In the genomic region with DNA sequence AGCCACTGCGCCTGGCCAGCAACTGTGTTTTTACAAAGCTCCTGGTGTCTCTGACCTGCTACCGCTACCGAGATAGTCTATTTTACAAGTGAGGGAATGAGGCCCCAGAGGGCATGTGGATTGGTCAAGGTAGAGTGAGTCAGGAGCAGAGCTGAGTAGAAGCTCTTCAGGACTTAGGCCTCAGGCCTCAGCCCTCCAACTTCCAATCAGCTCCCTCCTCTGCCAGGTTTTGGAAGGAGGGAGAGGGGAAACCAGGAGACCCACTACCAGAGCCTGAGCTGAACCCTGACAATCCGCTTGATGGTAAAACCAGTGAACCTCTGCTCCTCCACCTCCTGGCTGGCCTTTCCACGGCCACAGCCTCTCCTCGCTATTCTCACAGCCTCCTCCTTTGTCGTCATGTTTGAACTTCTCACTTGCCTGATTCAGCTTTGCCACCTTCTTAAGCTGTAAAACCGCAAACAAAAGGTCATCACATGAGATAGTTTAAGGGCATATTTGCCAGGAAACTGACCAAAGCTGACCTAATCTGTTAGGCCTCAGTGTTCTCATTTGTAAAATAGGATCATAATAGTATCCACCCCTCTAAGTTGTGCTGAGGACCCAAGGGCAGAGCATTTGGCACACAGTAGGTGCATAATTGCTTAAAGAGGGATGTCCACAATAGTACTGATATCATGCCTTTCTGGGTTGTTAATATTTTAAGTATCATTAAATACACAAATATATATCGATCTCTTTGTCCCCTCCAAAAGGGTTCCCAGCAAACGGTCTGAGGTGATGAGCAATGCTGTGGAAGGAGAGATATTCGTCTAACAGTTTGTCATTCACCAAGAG, we compare ENCODE assay signal across 9 cellular contexts. TPM values are rescaled to one million over a fixed set of nuclear protein-coding genes. Genes with fewer than 3 reads are reported as not detected.
A peak's percentile ranks its signal among the peaks of the same experiment; 100 is the strongest.
DNase-seq lines count a peak whose midpoint lies in the region; ATAC-seq and TF ChIP-seq lines count a peak whose summit lies in the region.
"Had no signal": no experiment of that assay in that cellular context is flagged by ENCODE, and none has a peak within 500 bp of the region (broad histone marks: within the 10 kb centered on the region; RNA-seq: fewer than 3 reads in every experiment).

No MANE protein-coding gene starts in this region.

- no peak overlapping the region for H3K14ac ChIP-seq in H9 (ENCODE audit: insufficient read depth, low read length)

- H3K23ac ChIP-seq in H9 (ENCODE audit: insufficient read length, low read depth, low read length), result no peak overlapping the region

- H3K36me3 ChIP-seq in KOPT-K1 (ENCODE audit: insufficient read depth, low read length) (no peaks in the 10 kb centered on the region), osteoblast (ENCODE audit: insufficient read depth, low read length) (no peaks in the 10 kb centered on the region)

- peaks cover 69% of the 10 kb centered on the region for H3K4me1 Mint-ChIP-seq in activated naive CD8-positive, alpha-beta T cell treated with anti-CD3 and anti-CD28 coated beads, Interleukin-2, amount 10 ng/mL, durations not matched to agents 7 days and 5 days
- H3K4me1 Mint-ChIP-seq in H9, result peaks cover 45 to 65% of the 10 kb centered on the region in 2 experiments

- H3K27me3 ChIP-seq in osteoblast (ENCODE audit: insufficient read depth, low read length) (no peaks in the 10 kb centered on the region), H9 (ENCODE audit: insufficient read depth, low read length) (no peaks in the 10 kb centered on the region)

- H2BK120ac ChIP-seq in H9 (ENCODE audit: low read depth, low read length, poor library complexity, severe bottlenecking), result no peak overlapping the region

- H3K23me2 ChIP-seq in H9 (ENCODE audit: insufficient read length, low read depth, low read length, poor library complexity, severe bottlenecking), result peaks cover 10% of the 10 kb centered on the region

- H2AFZ ChIP-seq in osteoblast (ENCODE audit: low read length) (no peak overlapping the region), H9 (ENCODE audit: low read length) (no peak overlapping the region)

- no peak overlapping the region for H4K8ac ChIP-seq in H9 (replicated peaks; ENCODE audit: insufficient read length, low read depth, low read length)

- DNase-seq in EH (ENCODE audit: low read depth), result peak; percentile 40
- DNase-seq in activated naive CD8-positive, alpha-beta T cell treated with anti-CD3 and anti-CD28 coated beads, Interleukin-2, amount 10 ng/mL, durations not matched to agents 7 days and 5 days, result no peak
- DNase-seq in osteoblast (ENCODE audit: insufficient read length, low spot score, missing footprints), result no peak
- no peak for DNase-seq in H9
- DNase-seq in DMS53 (lab: John Stamatoyannopoulos, UW), result no peak
- no peak for DNase-seq in NOMO-1 treated with dmso at 0.1 percent for 144 hours (lab: John Stamatoyannopoulos, UW; ENCODE audit: unreplicated experiment)
- DNase-seq: NCI-H1694 had no signal

- H3K27me3 Mint-ChIP-seq in activated naive CD8-positive, alpha-beta T cell treated with anti-CD3 and anti-CD28 coated beads, Interleukin-2, amount 10 ng/mL, durations not matched to agents 7 days and 5 days, result no peaks in the 10 kb centered on the region
- peaks cover 12% of the 10 kb centered on the region for H3K27me3 Mint-ChIP-seq in H9 (ENCODE audit: low read depth)

- no peak overlapping the region for H4K5ac ChIP-seq in H9 (ENCODE audit: insufficient read length, low read depth, low read length)

- no peak overlapping the region for H3K4ac ChIP-seq in H9 (ENCODE audit: low read depth, low read length)

- POLR2A ChIA-PET in activated naive CD8-positive, alpha-beta T cell treated with anti-CD3 and anti-CD28 coated beads, Interleukin-2, amount 10 ng/mL, durations not matched to agents 7 days and 5 days (lab: Charles Lee), result interaction anchor here (0.8 to 9.1 kb wide), 14 partner anchors 8 to 132 kb away, joined by 3 to 117 read pairs (median 28); a partner anchor contains a TSS

- no peak overlapping the region for H2BK20ac ChIP-seq in H9 (ENCODE audit: low read depth, low read length, poor library complexity, severe bottlenecking)

- no peak overlapping the region for H4K91ac ChIP-seq in H9 (ENCODE audit: insufficient read length, low read depth, low read length)

- TF ChIP-seq CTCF in osteoblast (IDR thresholded peaks at IDR 0.05; ENCODE audit: extremely low read depth, low read depth, low read length), result no peak
- no peak for TF ChIP-seq CTCF in H9 (conservative IDR thresholded peaks at IDR 0.05)

- H3K79me2 ChIP-seq in osteoblast (ENCODE audit: insufficient read depth, low read length) (no peaks in the 10 kb centered on the region), H9 (ENCODE audit: insufficient read depth, low read length) (no peaks in the 10 kb centered on the region)

- no peak overlapping the region for H2BK5ac ChIP-seq in H9 (ENCODE audit: insufficient read length, low read length)

- peak overlapping the region; percentile 93 for H3K4me3 Mint-ChIP-seq in activated naive CD8-positive, alpha-beta T cell treated with anti-CD3 and anti-CD28 coated beads, Interleukin-2, amount 10 ng/mL, durations not matched to agents 7 days and 5 days
- no peak overlapping the region for H3K4me3 Mint-ChIP-seq in H9

- H3K9me3 ChIP-seq in KOPT-K1 (ENCODE audit: insufficient read depth, low read length, poor library complexity, severe bottlenecking), result no peaks in the 10 kb centered on the region
- no peaks in the 10 kb centered on the region for H3K9me3 ChIP-seq in osteoblast (ENCODE audit: low read depth, low read length)
- no peaks in the 10 kb centered on the region for H3K9me3 ChIP-seq in H9 (ENCODE audit: control insufficient read depth, low read depth, low read length)

- no peak overlapping the region for H2BK15ac ChIP-seq in H9 (ENCODE audit: low read depth, low read length)

- H3K27ac ChIP-seq in KOPT-K1 (ENCODE audit: low read depth, low read length, poor library complexity, severe bottlenecking), result peak overlapping the region; percentile 4
- peak overlapping the region; percentile 74 for H3K27ac ChIP-seq in osteoblast (ENCODE audit: low read depth, low read length)
- no peak overlapping the region for H3K27ac ChIP-seq in H9 (ENCODE audit: insufficient read length, low read depth, low read length)

- H3K9me3 Mint-ChIP-seq in activated naive CD8-positive, alpha-beta T cell treated with anti-CD3 and anti-CD28 coated beads, Interleukin-2, amount 10 ng/mL, durations not matched to agents 7 days and 5 days, result no peaks in the 10 kb centered on the region
- no peaks in the 10 kb centered on the region for H3K9me3 Mint-ChIP-seq in H9

- ATAC-seq in activated naive CD8-positive, alpha-beta T cell treated with anti-CD3 and anti-CD28 coated beads, Interleukin-2, amount 10 ng/mL, durations not matched to agents 7 days and 5 days (ENCODE audit: low read depth), result no peak
- no peak for ATAC-seq in GM18867 (IDR thresholded peaks at IDR 0.05; ENCODE audit: unreplicated experiment)

- no peak overlapping the region for H3K4me3 ChIP-seq in osteoblast (ENCODE audit: insufficient read depth, low read length)

- peaks cover 23% of the 10 kb centered on the region for H3K4me1 ChIP-seq in osteoblast (ENCODE audit: insufficient read depth, low read length)
- peaks cover 7% of the 10 kb centered on the region; the same call in 1 of the 2 replicates for H3K4me1 ChIP-seq in H9 (ENCODE audit: insufficient read depth, low read length)

- no peaks in the 10 kb centered on the region for H3K79me1 ChIP-seq in H9 (ENCODE audit: insufficient read depth, low read depth, low read length, poor library complexity, severe bottlenecking)

- no peak overlapping the region for H3T11ph ChIP-seq in H9 (ENCODE audit: low read length)

- no peak overlapping the region for H3K56ac ChIP-seq in H9 (ENCODE audit: insufficient read length, low read depth, low read length)

- WGBS in H9 (ENCODE audit: extremely low coverage, insufficient read length, low lambda C conversion rate), result no CpG with 5 or more reads among the region's 11 CpGs

- H3K36me3 Mint-ChIP-seq in activated naive CD8-positive, alpha-beta T cell treated with anti-CD3 and anti-CD28 coated beads, Interleukin-2, amount 10 ng/mL, durations not matched to agents 7 days and 5 days, result peaks cover 47% of the 10 kb centered on the region
- no peaks in the 10 kb centered on the region for H3K36me3 Mint-ChIP-seq in H9 (ENCODE audit: insufficient read depth in 1 of 3, low read depth in 3 of 3)

- no peak overlapping the region for H3K18ac ChIP-seq in H9 (ENCODE audit: insufficient read length, low read depth, low read length)

- no peak overlapping the region for H3K9ac ChIP-seq in H9 (ENCODE audit: extremely low read depth, insufficient read length, low read length)

- no peak overlapping the region for H2AK5ac ChIP-seq in H9 (ENCODE audit: insufficient read length, low read length)

- peak overlapping the region; percentile 94 for H3K27ac Mint-ChIP-seq in activated naive CD8-positive, alpha-beta T cell treated with anti-CD3 and anti-CD28 coated beads, Interleukin-2, amount 10 ng/mL, durations not matched to agents 7 days and 5 days
- H3K27ac Mint-ChIP-seq in H9, result peak overlapping the region in 1 of 3 experiments; percentile 79; a peak in 2 of 7 replicates

- no peak overlapping the region for H2BK12ac ChIP-seq in H9 (ENCODE audit: insufficient read length, low read depth, low read length)

- no peaks in the 10 kb centered on the region for H4K20me1 ChIP-seq in osteoblast (ENCODE audit: insufficient read depth, low read length)
- H4K20me1 ChIP-seq in H9 (ENCODE audit: control insufficient read depth, insufficient read depth, insufficient read length), result no peaks in the 10 kb centered on the region

- H3K4me2 ChIP-seq in osteoblast (ENCODE audit: insufficient read depth, low read length) (no peak overlapping the region), H9 (ENCODE audit: insufficient read depth, insufficient read length, low read length) (no peak overlapping the region)

RNA-seq across cellular contexts. Expression of a gene that starts 1.7 kb away (rescaled TPM):
- total RNA-seq in activated naive CD8-positive, alpha-beta T cell treated with anti-CD3 and anti-CD28 coated beads, Interleukin-2, amount 10 ng/mL, durations not matched to agents 7 days and 5 days, result 100 to 1,000 TPM in 1 of 2 experiments, 10 to 100 TPM in 1; 97.1 to 102 TPM
- total RNA-seq in osteoblast (0.88 and 1.8 TPM in 2 replicates), H9 (2021) (1.4 and 1.5 TPM in 2 replicates)

RNA-seq across cellular contexts. Expression of a gene that starts 47.9 kb away (rescaled TPM):
- total RNA-seq in activated naive CD8-positive, alpha-beta T cell treated with anti-CD3 and anti-CD28 coated beads, Interleukin-2, amount 10 ng/mL, durations not matched to agents 7 days and 5 days, result 100 to 1,000 TPM; 248 to 253 TPM
- total RNA-seq in osteoblast (13.8 and 16.6 TPM in 2 replicates), H9 (2021) (66.7 and 66.8 TPM in 2 replicates)

Comparison
In these comparisons a context has a peak if more than half of its experiments do, and no peak if none do; other contexts are left out.
1. RNA of a gene that starts 1.7 kb away (total RNA-seq): 97.1 to 102 TPM in activated naive CD8-positive, alpha-beta T cell treated with anti-CD3 and anti-CD28 coated beads, Interleukin-2, amount 10 ng/mL, durations not matched to agents 7 days and 5 days; 0.88 to 1.8 TPM in osteoblast and 1.4 to 1.5 TPM in H9; every median in the first group is over 10 times any median in the second.